18 cellular contexts compared by ENCODE assay signal in genomic region chr22:41340357-41340756, GRCh38.
"Had no signal": no experiment of that assay in that cellular context is flagged by ENCODE, and none has a peak within 500 bp of the region (broad histone marks: within the 10 kb centered on the region; RNA-seq: fewer than 3 reads in every experiment).

No MANE protein-coding gene starts in this region.

- H3K4me3 Mint-ChIP-seq: activated B cell treated with CpG ODN at 0.5 μM for 24 hours; activated CD8-positive, alpha-beta T cell treated with anti-CD3 and anti-CD28 coated beads for 36 hours; activated naive CD8-positive, alpha-beta T cell treated with anti-CD3 and anti-CD28 coated beads, Interleukin-2, amount 10 ng/mL, durations not matched to agents 7 days and 5 days; activated T-helper 1 cell treated with anti-CD3 and anti-CD28 coated beads, Interleukin-12 subunit alpha, Interleukin-12 subunit beta, Interleukin-2, Interleukin-4 antibody, amounts not matched to agents 30 ng/mL and 10 ng/mL and 1 ng/mL, durations not matched to agents 14 hours and 24 hours and 36 hours; memory B cell; naive B cell; stimulated activated naive CD8-positive, alpha-beta T cell treated with anti-CD3 and anti-CD28 coated beads, Interleukin-15, Interleukin-2, amounts not matched to agents 100 ng/mL and 50 ng/mL, for 24 hours had no signal

- H3K27me3 ChIP-seq: tibial nerve had no signal

- H3K9me3 Mint-ChIP-seq: activated B cell treated with CpG ODN at 0.5 μM for 24 hours; activated CD8-positive, alpha-beta T cell treated with anti-CD3 and anti-CD28 coated beads for 36 hours; activated naive CD8-positive, alpha-beta T cell treated with anti-CD3 and anti-CD28 coated beads, Interleukin-2, amount 10 ng/mL, durations not matched to agents 7 days and 5 days; activated T-helper 1 cell treated with anti-CD3 and anti-CD28 coated beads, Interleukin-12 subunit alpha, Interleukin-12 subunit beta, Interleukin-2, Interleukin-4 antibody, amounts not matched to agents 30 ng/mL and 10 ng/mL and 1 ng/mL, durations not matched to agents 14 hours and 24 hours and 36 hours; memory B cell; naive B cell; stimulated activated naive CD8-positive, alpha-beta T cell treated with anti-CD3 and anti-CD28 coated beads, Interleukin-15, Interleukin-2, amounts not matched to agents 100 ng/mL and 50 ng/mL, for 24 hours had no signal

- H3K27ac Mint-ChIP-seq: activated B cell treated with CpG ODN at 0.5 μM for 24 hours; activated CD8-positive, alpha-beta T cell treated with anti-CD3 and anti-CD28 coated beads for 36 hours; activated naive CD8-positive, alpha-beta T cell treated with anti-CD3 and anti-CD28 coated beads, Interleukin-2, amount 10 ng/mL, durations not matched to agents 7 days and 5 days; activated T-helper 1 cell treated with anti-CD3 and anti-CD28 coated beads, Interleukin-12 subunit alpha, Interleukin-12 subunit beta, Interleukin-2, Interleukin-4 antibody, amounts not matched to agents 30 ng/mL and 10 ng/mL and 1 ng/mL, durations not matched to agents 14 hours and 24 hours and 36 hours; memory B cell; stimulated activated naive CD8-positive, alpha-beta T cell treated with anti-CD3 and anti-CD28 coated beads, Interleukin-15, Interleukin-2, amounts not matched to agents 100 ng/mL and 50 ng/mL, for 24 hours had no signal

- H3K4me3 ChIP-seq: mucosa of descending colon, tibial nerve had no signal

- H3K27ac ChIP-seq: epithelial cell of prostate had no signal

- H3K27me3 Mint-ChIP-seq: activated B cell treated with CpG ODN at 0.5 μM for 24 hours; activated CD8-positive, alpha-beta T cell treated with anti-CD3 and anti-CD28 coated beads for 36 hours; activated naive CD8-positive, alpha-beta T cell treated with anti-CD3 and anti-CD28 coated beads, Interleukin-2, amount 10 ng/mL, durations not matched to agents 7 days and 5 days; memory B cell; naive B cell; stimulated activated naive CD8-positive, alpha-beta T cell treated with anti-CD3 and anti-CD28 coated beads, Interleukin-15, Interleukin-2, amounts not matched to agents 100 ng/mL and 50 ng/mL, for 24 hours had no signal

- ATAC-seq: activated CD8-positive, alpha-beta T cell treated with anti-CD3 and anti-CD28 coated beads for 36 hours; mucosa of descending colon had no signal

- H3K4me1 ChIP-seq: tibial nerve had no signal

- DNase-seq: activated B cell treated with CpG ODN at 0.5 μM for 24 hours; activated CD4-positive, alpha-beta T cell treated with anti-CD3 and anti-CD28 coated beads for 48 hours; activated CD8-positive, alpha-beta memory T cell treated with anti-CD3 and anti-CD28 coated beads, Interleukin-2, amount 50 U/mL, for 4 hours; activated CD8-positive, alpha-beta T cell treated with anti-CD3 and anti-CD28 coated beads for 36 hours; activated naive CD8-positive, alpha-beta T cell treated with anti-CD3 and anti-CD28 coated beads, Interleukin-2, amount 10 ng/mL, durations not matched to agents 7 days and 5 days; amygdala; foreskin fibroblast; mucosa of descending colon; naive B cell; posterior cingulate gyrus; retina; stimulated activated CD4-positive, alpha-beta T cell treated with anti-CD3 and anti-CD28 coated beads, Interleukin-12 subunit alpha, Interleukin-12 subunit beta, amount 100 ng/mL, for 4 hours; stimulated activated CD4-positive, alpha-beta T cell treated with anti-CD3 and anti-CD28 coated beads, Interleukin-1b, Interleukin-23, amount 100 ng/mL, for 48 hours had no signal

- H3K4me1 Mint-ChIP-seq: activated B cell treated with CpG ODN at 0.5 μM for 24 hours, memory B cell, naive B cell had no signal

- H3K9me3 ChIP-seq: mucosa of descending colon, tibial nerve had no signal
